ENCODE assay signal across 1 cellular context in genomic region chr1:85352055-85352454, GRCh38.
TF ChIP-seq lines count a peak whose summit lies in the region.

No MANE protein-coding gene starts in this region.

TF ChIP-seq in HEK293, 187 proteins besides CTCF, POLR2A, EP300 and RAD21 (continued from another document):
- TF ChIP-seq ZNF274 (IDR thresholded peaks at IDR 0.05; ENCODE audit: low read length): no peak
- no peak for TF ChIP-seq ZNF274 (tag by site-specific recombination; IDR thresholded peaks at IDR 0.05; ENCODE audit: borderline replicate concordance)
- TF ChIP-seq ZFP3 (tag by site-specific recombination; IDR thresholded peaks at IDR 0.05; ENCODE audit: low read depth): no peak
- TF ChIP-seq ZFHX2 (tag by site-specific recombination; conservative IDR thresholded peaks at IDR 0.05): peak; percentile 98
